11 cellular contexts compared by ENCODE assay signal in genomic region chr20:39070484-39071231, GRCh38.
DNase-seq lines count a peak whose midpoint lies in the region; ATAC-seq and TF ChIP-seq lines count a peak whose summit lies in the region.
"Had no signal": no experiment of that assay in that cellular context is flagged by ENCODE, and none has a peak within 500 bp of the region (broad histone marks: within the 10 kb centered on the region; RNA-seq: fewer than 3 reads in every experiment).

No MANE protein-coding gene starts in this region.

- H4K20me1 ChIP-seq in mammary epithelial cell (ENCODE audit: insufficient read depth, low read length) (no peaks in the 10 kb centered on the region), osteoblast (ENCODE audit: insufficient read depth, low read length) (no peaks in the 10 kb centered on the region)

- no peaks in the 10 kb centered on the region for H3K9me3 Mint-ChIP-seq in glutamatergic neuron (ENCODE audit: unreplicated experiment)

- whole genome bisulfite sequencing in mammary epithelial cell (ENCODE audit: low coverage, missing lambda C conversion rate) = 43% methylated on average over 6 of the region's 7 CpGs

- H3K4me1 ChIP-seq in mammary epithelial cell (ENCODE audit: insufficient read depth, low read length) (peaks cover 18% of the 10 kb centered on the region), osteoblast (ENCODE audit: insufficient read depth, low read length) (peaks cover 12% of the 10 kb centered on the region)
- H3K4me1 ChIP-seq: suprapubic skin had no signal

- TF ChIP-seq CTCF in mammary epithelial cell (conservative IDR thresholded peaks at IDR 0.05 in 1 of 2, IDR thresholded peaks at IDR 0.05 in 1 of 2; ENCODE audit: extremely low read depth in 1 of 2, insufficient read depth in 1 of 2, low read depth in 1 of 2, low read length in 2 of 2) = no peak
- no peak for TF ChIP-seq CTCF in osteoblast (IDR thresholded peaks at IDR 0.05; ENCODE audit: extremely low read depth, low read depth, low read length)
- TF ChIP-seq CTCF in glutamatergic neuron (IDR thresholded peaks at IDR 0.05; ENCODE audit: partially characterized antibody, unreplicated experiment) = no peak

- DNase-seq in EH (ENCODE audit: low read depth) = peak; percentile 86
- peak; percentile 36 for DNase-seq in LHCN-M2 (ENCODE audit: low read depth)
- DNase-seq in mammary epithelial cell = peak; percentile 72
- DNase-seq in osteoblast (ENCODE audit: insufficient read length, low spot score, missing footprints) = peak; percentile 96
- DNase-seq in glutamatergic neuron = no peak
- DNase-seq: NCI-H510A treated with DMSO at 0.1 percent for 48 hours, SIG-M5 had no signal

- no TSS peak for BruUV-seq in mammary epithelial cell (replicated peaks; lab: Mats Ljungman, UMichigan)

- H3K4me1 Mint-ChIP-seq in glutamatergic neuron (ENCODE audit: low read depth, unreplicated experiment) = no peaks in the 10 kb centered on the region

- CTCF ChIA-PET in mammary epithelial cell (lab: Charles Lee; ENCODE audit: low non-redundant PET) = interaction anchor here (0.7 kb wide), 1 partner anchor 22 kb away, joined by 3 read pairs; no protein-coding TSS in a partner anchor

- H3K4me3 Mint-ChIP-seq in glutamatergic neuron (ENCODE audit: unreplicated experiment) = no peak overlapping the region
- H3K4me3 Mint-ChIP-seq: brain had no signal

- peaks cover 14% of the 10 kb centered on the region for H3K27me3 Mint-ChIP-seq in glutamatergic neuron (ENCODE audit: unreplicated experiment)

- H3K36me3 ChIP-seq in mammary epithelial cell (ENCODE audit: insufficient read depth, low read length) = no peaks in the 10 kb centered on the region
- H3K36me3 ChIP-seq in osteoblast (ENCODE audit: insufficient read depth, low read length) = no peaks in the 10 kb centered on the region
- H3K36me3 ChIP-seq: suprapubic skin had no signal

- H3K4me3 ChIP-seq in mammary epithelial cell (replicated peaks in 1 of 3; ENCODE audit: insufficient read depth in 1 of 3, low read depth in 2 of 3, low read length in 3 of 3) = no peak overlapping the region
- H3K4me3 ChIP-seq in osteoblast (ENCODE audit: insufficient read depth, low read length) = no peak overlapping the region
- H3K4me3 ChIP-seq: suprapubic skin had no signal

- no peak overlapping the region for H3K9ac ChIP-seq in mammary epithelial cell (ENCODE audit: insufficient read depth, low read length)

- no peak for TF ChIP-seq POLR2A in GM18505 (IDR thresholded peaks at IDR 0.05; ENCODE audit: borderline replicate concordance, extremely low read depth, insufficient read depth, insufficient read length)

- in situ Hi-C loops in mammary epithelial cell (cut with MboI; ENCODE audit: low sequenced_read_pairs in 2 of 2) = no loop called here

- peak overlapping the region; percentile 17 for H3K27ac ChIP-seq in mammary epithelial cell (ENCODE audit: insufficient read depth, low read depth, low read length)
- no peak overlapping the region for H3K27ac ChIP-seq in osteoblast (ENCODE audit: low read depth, low read length)
- H3K27ac ChIP-seq: suprapubic skin had no signal

- H3K4me2 ChIP-seq in mammary epithelial cell (ENCODE audit: insufficient read depth, low read depth, low read length) (peak overlapping the region; percentile 44), osteoblast (ENCODE audit: insufficient read depth, low read length) (peak overlapping the region; percentile 22)

- H3K9me3 ChIP-seq in mammary epithelial cell (replicated peaks; ENCODE audit: insufficient read depth, low read length) = peaks cover 5% of the 10 kb centered on the region
- no peaks in the 10 kb centered on the region for H3K9me3 ChIP-seq in osteoblast (ENCODE audit: low read depth, low read length)
- H3K9me3 ChIP-seq: suprapubic skin had no signal

- no peaks in the 10 kb centered on the region for H3K36me3 Mint-ChIP-seq in glutamatergic neuron (ENCODE audit: unreplicated experiment)
- H3K36me3 Mint-ChIP-seq: brain had no signal

- ATAC-seq in HG02840 (IDR thresholded peaks at IDR 0.05; ENCODE audit: low FRiP score, unreplicated experiment) (no peak), GM18505 (IDR thresholded peaks at IDR 0.05; ENCODE audit: unreplicated experiment) (no peak)

- intact Hi-C loops in mammary epithelial cell (cut with micrococcal nuclease) = no loop called here

- dilution Hi-C loops in mammary epithelial cell (cut with HindIII; ENCODE audit: low sequenced_read_pairs) = no loop called here

- H3K79me2 ChIP-seq in mammary epithelial cell (ENCODE audit: insufficient read depth, low read length) (no peaks in the 10 kb centered on the region), osteoblast (ENCODE audit: insufficient read depth, low read length) (no peaks in the 10 kb centered on the region)

- H2AFZ ChIP-seq in mammary epithelial cell (ENCODE audit: low read depth, low read length) = peak overlapping the region; percentile 42
- no peak overlapping the region for H2AFZ ChIP-seq in osteoblast (ENCODE audit: low read length)

- H3K27ac Mint-ChIP-seq in glutamatergic neuron (ENCODE audit: unreplicated experiment) = no peak overlapping the region
- H3K27ac Mint-ChIP-seq: brain had no signal

- H3K27me3 ChIP-seq in mammary epithelial cell (ENCODE audit: insufficient read depth, low read length) (no peaks in the 10 kb centered on the region), osteoblast (ENCODE audit: insufficient read depth, low read length) (peaks cover 16% of the 10 kb centered on the region)
